In the genomic region with DNA sequence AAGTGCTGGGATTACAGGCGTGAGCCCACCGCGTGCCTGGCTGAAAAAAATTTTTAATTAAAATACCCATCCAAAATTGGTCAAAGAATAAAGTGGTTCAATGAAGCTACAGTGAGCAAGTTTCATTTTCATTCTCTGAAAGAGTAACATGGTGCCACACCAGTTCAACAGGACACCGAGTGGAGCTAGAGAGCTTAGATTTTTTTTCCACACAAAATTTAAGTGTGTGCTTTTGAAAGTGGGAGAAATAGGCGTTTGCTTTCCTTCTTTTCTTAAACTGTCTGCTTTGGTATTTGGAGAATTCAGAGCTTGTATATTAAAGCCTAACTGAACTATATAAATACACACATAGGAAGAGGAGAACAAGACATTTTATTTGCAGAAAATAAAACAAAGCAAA, we compare ENCODE assay signal across 2 cellular contexts.
TF ChIP-seq lines count a peak whose summit lies in the region.

No MANE protein-coding gene starts in this region.

TF ChIP-seq in A549, 52 proteins besides CTCF, POLR2A, EP300 and RAD21:
- TF ChIP-seq, protein P1, sequence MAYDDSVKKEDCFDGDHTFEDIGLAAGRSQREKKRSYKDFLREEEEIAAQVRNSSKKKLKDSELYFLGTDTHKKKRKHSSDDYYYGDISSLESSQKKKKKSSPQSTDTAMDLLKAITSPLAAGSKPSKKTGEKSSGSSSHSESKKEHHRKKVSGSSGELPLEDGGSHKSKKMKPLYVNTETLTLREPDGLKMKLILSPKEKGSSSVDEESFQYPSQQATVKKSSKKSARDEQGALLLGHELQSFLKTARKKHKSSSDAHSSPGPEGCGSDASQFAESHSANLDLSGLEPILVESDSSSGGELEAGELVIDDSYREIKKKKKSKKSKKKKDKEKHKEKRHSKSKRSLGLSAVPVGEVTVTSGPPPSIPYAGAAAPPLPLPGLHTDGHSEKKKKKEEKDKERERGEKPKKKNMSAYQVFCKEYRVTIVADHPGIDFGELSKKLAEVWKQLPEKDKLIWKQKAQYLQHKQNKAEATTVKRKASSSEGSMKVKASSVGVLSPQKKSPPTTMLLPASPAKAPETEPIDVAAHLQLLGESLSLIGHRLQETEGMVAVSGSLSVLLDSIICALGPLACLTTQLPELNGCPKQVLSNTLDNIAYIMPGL (CRISPR knock-in tag; IDR thresholded peaks at IDR 0.05; ENCODE audit: borderline replicate concordance) = no peak
- peak; percentile 90 for TF ChIP-seq SMC3 (IDR thresholded peaks at IDR 0.05)

TF ChIP-seq in IMR-90, 13 proteins besides CTCF, POLR2A, EP300 and RAD21:
- peak; percentile 84 for TF ChIP-seq SMC3 (IDR thresholded peaks at IDR 0.05; ENCODE audit: low read depth, low read length)
- TF ChIP-seq BHLHE40 (IDR thresholded peaks at IDR 0.05; ENCODE audit: low read depth, low read length) = no peak
